ENCODE assay signal across 14 cellular contexts in the genomic region with DNA sequence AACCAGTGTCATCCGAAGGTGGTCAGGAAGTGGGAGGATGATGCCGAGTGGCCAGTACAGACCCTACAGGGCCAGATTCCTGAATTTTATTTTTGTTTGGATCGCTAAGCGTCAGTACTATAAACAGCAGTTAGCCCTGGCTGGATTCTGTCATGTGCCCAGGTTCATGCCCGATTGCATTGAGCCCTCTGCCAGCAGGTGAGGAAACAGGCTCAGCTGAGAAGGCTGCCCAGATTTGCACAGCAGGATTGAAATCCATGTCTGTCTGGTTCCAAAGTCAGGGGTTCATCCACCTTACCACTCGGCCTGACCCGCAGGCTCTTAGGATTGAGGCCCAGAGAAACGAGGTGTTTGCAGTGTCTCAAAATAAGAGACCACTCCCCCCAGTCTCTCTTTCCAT. TPM values are rescaled to one million over a fixed set of nuclear protein-coding genes. Genes with fewer than 3 reads are reported as not detected.
DNase-seq lines count a peak whose midpoint lies in the region; ATAC-seq, FAIRE-seq and TF ChIP-seq lines count a peak whose summit lies in the region.
"Had no signal": no experiment of that assay in that cellular context is flagged by ENCODE, and none has a peak within 500 bp of the region (broad histone marks: within the 10 kb centered on the region; RNA-seq: fewer than 3 reads in every experiment).

No MANE protein-coding gene starts in this region.

- peak overlapping the region; percentile 30 to 56 for H3K4me3 Mint-ChIP-seq in CD14-positive monocyte
- H3K4me3 Mint-ChIP-seq in astrocyte (ENCODE audit: unreplicated experiment) = no peak overlapping the region
- H3K4me3 Mint-ChIP-seq: activated B cell treated with CpG ODN at 0.5 μM for 24 hours, brain had no signal

- H3K36me3 Mint-ChIP-seq in CD14-positive monocyte = peaks cover 5 to 8% of the 10 kb centered on the region in 2 donors
- peaks cover 9% of the 10 kb centered on the region for H3K36me3 Mint-ChIP-seq in astrocyte (ENCODE audit: low read depth, unreplicated experiment)

- H3K27ac ChIP-seq in astrocyte (ENCODE audit: low read depth, low read length) (peak overlapping the region; percentile 96), layer of hippocampus (ENCODE audit: low read depth, low read length) (peak overlapping the region; percentile 64), skin epidermis (peak overlapping the region in 20 of 21 experiments; percentile 67 to 97 (median 84))
- H3K27ac ChIP-seq: C4-2B had no signal

- peaks cover 82% of the 10 kb centered on the region for H3K4me1 Mint-ChIP-seq in CD14-positive monocyte
- peaks cover 28% of the 10 kb centered on the region for H3K4me1 Mint-ChIP-seq in astrocyte (ENCODE audit: low read depth, unreplicated experiment)

- ATAC-seq in GM19395 (IDR thresholded peaks at IDR 0.05; ENCODE audit: unreplicated experiment) = no peak

- peak overlapping the region; percentile 76 for H3K9ac ChIP-seq in astrocyte (ENCODE audit: low read length)

- peak overlapping the region; percentile 100 for H3K27ac Mint-ChIP-seq in CD14-positive monocyte
- peak overlapping the region; percentile 97 for H3K27ac Mint-ChIP-seq in astrocyte (ENCODE audit: unreplicated experiment)
- H3K27ac Mint-ChIP-seq: activated B cell treated with CpG ODN at 0.5 μM for 24 hours had no signal

- H3K27me3 Mint-ChIP-seq in CD14-positive monocyte (ENCODE audit: low read depth in 3 of 3) = peaks cover 0 to 10% (median 7%) of the 10 kb centered on the region in 3 donors
- H3K27me3 Mint-ChIP-seq in astrocyte (ENCODE audit: low read depth, unreplicated experiment) = peaks cover 4% of the 10 kb centered on the region

- no peak for FAIRE-seq in astrocyte (lab: Jason Lieb, UNC)

- intact Hi-C loops in CD14-positive monocyte (cut with micrococcal nuclease) = loop anchor here in 1 of 2 donors (5.0 kb wide), 1 partner anchor 39 kb away; no protein-coding TSS in a partner anchor

- peaks cover 5% of the 10 kb centered on the region for H3K9me3 ChIP-seq in astrocyte (ENCODE audit: insufficient read depth, low read depth, low read length)

- DNase-seq in CD14-positive monocyte (ENCODE audit: low spot score) (no peak), astrocyte (ENCODE audit: low read depth) (no peak), HPDE6-E6E7 (ENCODE audit: extremely low spot score) (no peak), NCI-H1105 treated with DMSO at 0.1 percent for 48 hours (lab: John Stamatoyannopoulos, UW) (no peak), RKO (ENCODE audit: low spot score) (no peak)
- DNase-seq: activated B cell treated with CpG ODN at 0.5 μM for 24 hours; NCI-H1048; NCI-H524; stimulated activated CD4-positive, alpha-beta T cell treated with anti-CD3 and anti-CD28 coated beads, Interleukin-2, amount 100 ng/mL, for 48 hours had no signal

- H4K20me1 ChIP-seq in astrocyte (ENCODE audit: insufficient read depth, low read length) = no peaks in the 10 kb centered on the region

- no peaks in the 10 kb centered on the region for H3K79me2 ChIP-seq in astrocyte (ENCODE audit: insufficient read depth, low read length)

- no peaks in the 10 kb centered on the region for H3K36me3 ChIP-seq in astrocyte (ENCODE audit: insufficient read depth, low read length)

- peak overlapping the region; percentile 53 for H2AFZ ChIP-seq in astrocyte (ENCODE audit: low read depth, low read length)

- H3K4me3 ChIP-seq in astrocyte (ENCODE audit: insufficient read depth, low read depth, low read length) = no peak overlapping the region
- H3K4me3 ChIP-seq in skin epidermis = no peak overlapping the region

- peaks cover 37% of the 10 kb centered on the region for H3K4me1 ChIP-seq in astrocyte (ENCODE audit: insufficient read depth, low read length)

- no peaks in the 10 kb centered on the region for H3K27me3 ChIP-seq in astrocyte (ENCODE audit: insufficient read depth, low read length)
- H3K27me3 ChIP-seq in layer of hippocampus (ENCODE audit: control insufficient read depth, insufficient read depth, low read length) = no peaks in the 10 kb centered on the region

- H3K4me2 ChIP-seq in astrocyte (ENCODE audit: low read length) = peak overlapping the region; percentile 83

- H3K9me3 Mint-ChIP-seq in CD14-positive monocyte = peaks cover 5 to 16% (median 9%) of the 10 kb centered on the region in 7 donors
- peaks cover 12% of the 10 kb centered on the region for H3K9me3 Mint-ChIP-seq in astrocyte (ENCODE audit: unreplicated experiment)

- no peak for TF ChIP-seq CTCF in CD14-positive monocyte (IDR thresholded peaks at IDR 0.05)
- TF ChIP-seq CTCF in astrocyte (IDR thresholded peaks at IDR 0.05; ENCODE audit: insufficient read depth, low read depth, low read length) = no peak

RNA-seq across cellular contexts. Expression of a gene that starts 9.1 kb away (rescaled TPM):
- 10 to 100 TPM; 25.9 to 29.5 TPM for polyA plus RNA-seq in CD14-positive monocyte
- 20.9 and 24.2 TPM in 2 replicates for total RNA-seq in astrocyte

RNA-seq across cellular contexts. Expression of a gene that starts 15.3 kb away (rescaled TPM):
- 10 to 100 TPM; 22.4 to 24.5 TPM for polyA plus RNA-seq in CD14-positive monocyte
- 18.8 and 23.2 TPM in 2 replicates for total RNA-seq in astrocyte
